Comparison of ENCODE assay signal across 27 cellular contexts in the genomic region with DNA sequence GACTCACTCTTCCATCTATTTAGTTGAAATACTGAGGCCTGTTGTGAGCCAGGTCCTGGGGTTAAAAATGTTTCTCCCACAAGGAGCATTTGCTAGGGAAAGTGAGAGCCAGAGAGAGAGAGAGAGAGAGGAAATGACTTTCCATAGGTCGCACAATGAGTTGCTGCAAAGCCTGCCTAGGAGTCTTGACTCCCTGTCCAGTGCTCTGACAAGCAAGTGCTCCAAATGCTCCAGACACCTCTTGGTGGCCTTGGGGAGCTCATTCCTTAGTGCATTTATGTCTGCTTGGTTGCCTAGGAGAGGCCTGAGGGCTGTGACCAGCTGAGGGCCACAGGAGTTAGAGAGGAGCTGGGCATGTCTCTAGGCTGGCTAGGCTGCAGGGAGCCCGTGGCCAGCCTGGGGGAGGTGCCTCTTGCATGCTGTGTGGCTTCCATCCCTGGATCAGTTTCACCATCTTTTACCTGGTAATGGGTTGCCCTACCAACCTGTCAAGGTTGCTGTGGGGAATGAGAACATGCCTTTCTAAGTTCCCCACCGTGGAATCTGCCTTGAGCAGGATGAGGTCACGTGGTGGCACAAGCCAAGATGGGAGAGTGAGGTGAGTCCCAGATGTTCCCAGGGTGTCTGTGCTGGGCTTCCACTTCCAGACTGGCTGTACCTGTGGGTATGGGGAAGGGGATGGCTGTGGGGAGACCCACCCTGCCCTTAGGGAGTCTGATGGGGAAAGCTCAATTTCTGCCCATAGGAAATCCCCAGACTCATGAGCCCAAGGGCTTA.
"Had no signal": no experiment of that assay in that cellular context is flagged by ENCODE, and none has a peak within 500 bp of the region (broad histone marks: within the 10 kb centered on the region; RNA-seq: fewer than 3 reads in every experiment).

No MANE protein-coding gene starts in this region.

- H3K4me1 ChIP-seq: ascending aorta, gastroesophageal sphincter had no signal

- FAIRE-seq: keratinocyte, urothelium cell line had no signal

- H3K4me3 Mint-ChIP-seq: activated CD4-positive, alpha-beta memory T cell treated with anti-CD3 and anti-CD28 coated beads, Interleukin-2, amount 10 ng/mL, durations not matched to agents 7 days and 5 days; activated CD4-positive, alpha-beta T cell treated with anti-CD3 and anti-CD28 coated beads, Interleukin-2, amount 10 ng/mL, durations not matched to agents 7 days and 5 days; activated naive CD4-positive, alpha-beta T cell treated with anti-CD3 and anti-CD28 coated beads, Interleukin-2, amount 10 ng/mL, durations not matched to agents 7 days and 5 days; activated naive CD8-positive, alpha-beta T cell treated with anti-CD3 and anti-CD28 coated beads, Interleukin-2, amount 10 ng/mL, durations not matched to agents 7 days and 5 days; activated T-cell treated with anti-CD3 and anti-CD28 coated beads, Interleukin-2, amount 50 U/mL, for 24 hours; brain; mesothelial cell of epicardium; naive B cell; T-helper 17 cell; WTC11 had no signal

- ATAC-seq: gastroesophageal sphincter, T-helper 17 cell, WTC11 had no signal

- H3K36me3 Mint-ChIP-seq: activated naive CD4-positive, alpha-beta T cell treated with anti-CD3 and anti-CD28 coated beads, Interleukin-2, amount 10 ng/mL, durations not matched to agents 7 days and 5 days; activated naive CD8-positive, alpha-beta T cell treated with anti-CD3 and anti-CD28 coated beads, Interleukin-2, amount 10 ng/mL, durations not matched to agents 7 days and 5 days; brain; mesothelial cell of epicardium; naive B cell; WTC11 had no signal

- H3K4me1 Mint-ChIP-seq: activated CD4-positive, alpha-beta memory T cell treated with anti-CD3 and anti-CD28 coated beads, Interleukin-2, amount 10 ng/mL, durations not matched to agents 7 days and 5 days; activated CD4-positive, alpha-beta T cell treated with anti-CD3 and anti-CD28 coated beads, Interleukin-2, amount 10 ng/mL, durations not matched to agents 7 days and 5 days; activated naive CD4-positive, alpha-beta T cell treated with anti-CD3 and anti-CD28 coated beads, Interleukin-2, amount 10 ng/mL, durations not matched to agents 7 days and 5 days; activated naive CD8-positive, alpha-beta T cell treated with anti-CD3 and anti-CD28 coated beads, Interleukin-2, amount 10 ng/mL, durations not matched to agents 7 days and 5 days; naive B cell had no signal

- H3K9me3 Mint-ChIP-seq: activated CD4-positive, alpha-beta memory T cell treated with anti-CD3 and anti-CD28 coated beads, Interleukin-2, amount 10 ng/mL, durations not matched to agents 7 days and 5 days; activated CD4-positive, alpha-beta T cell treated with anti-CD3 and anti-CD28 coated beads, Interleukin-2, amount 10 ng/mL, durations not matched to agents 7 days and 5 days; activated naive CD4-positive, alpha-beta T cell treated with anti-CD3 and anti-CD28 coated beads, Interleukin-2, amount 10 ng/mL, durations not matched to agents 7 days and 5 days; activated naive CD8-positive, alpha-beta T cell treated with anti-CD3 and anti-CD28 coated beads, Interleukin-2, amount 10 ng/mL, durations not matched to agents 7 days and 5 days; activated T-cell treated with anti-CD3 and anti-CD28 coated beads, Interleukin-2, amount 50 U/mL, for 24 hours; brain; mesothelial cell of epicardium; WTC11 had no signal

- DNase-seq: activated CD4-positive, alpha-beta memory T cell treated with anti-CD3 and anti-CD28 coated beads, Interleukin-2, amount 10 ng/mL, durations not matched to agents 7 days and 5 days; activated CD4-positive, alpha-beta T cell treated with anti-CD3 and anti-CD28 coated beads for 1 hour; activated CD4-positive, alpha-beta T cell treated with anti-CD3 and anti-CD28 coated beads, Interleukin-2, amount 10 ng/mL, durations not matched to agents 7 days and 5 days; activated CD8-positive, alpha-beta memory T cell treated with anti-CD3 and anti-CD28 coated beads, Interleukin-2, amount 50 U/mL, for 48 hours; activated gamma-delta T cell; activated naive CD4-positive, alpha-beta T cell treated with anti-CD3 and anti-CD28 coated beads, Interleukin-2, amount 10 ng/mL, durations not matched to agents 7 days and 5 days; activated naive CD8-positive, alpha-beta T cell treated with anti-CD3 and anti-CD28 coated beads, Interleukin-2, amount 10 ng/mL, durations not matched to agents 7 days and 5 days; activated T-cell treated with anti-CD3 and anti-CD28 coated beads, Interleukin-2, amount 50 U/mL, for 24 hours; effector memory CD4-positive, alpha-beta T cell; erythroblast; hippocampal formation; naive B cell; nucleus accumbens; right cardiac atrium; stimulated activated CD4-positive, alpha-beta T cell treated with anti-CD3 and anti-CD28 coated beads, Interleukin-2, amount 100 ng/mL, for 48 hours; stimulated activated naive CD4-positive, alpha-beta T cell treated with Interleukin-2 at 50 U/mL for 16 hours; T-helper 17 cell had no signal

- H3K4me3 ChIP-seq: ascending aorta, coronary artery, dorsolateral prefrontal cortex, gastroesophageal sphincter, transverse colon had no signal

- H3K27ac Mint-ChIP-seq: activated CD4-positive, alpha-beta memory T cell treated with anti-CD3 and anti-CD28 coated beads, Interleukin-2, amount 10 ng/mL, durations not matched to agents 7 days and 5 days; activated CD4-positive, alpha-beta T cell treated with anti-CD3 and anti-CD28 coated beads, Interleukin-2, amount 10 ng/mL, durations not matched to agents 7 days and 5 days; activated naive CD8-positive, alpha-beta T cell treated with anti-CD3 and anti-CD28 coated beads, Interleukin-2, amount 10 ng/mL, durations not matched to agents 7 days and 5 days; activated T-cell treated with anti-CD3 and anti-CD28 coated beads, Interleukin-2, amount 50 U/mL, for 24 hours; mesothelial cell of epicardium; T-helper 17 cell; WTC11 had no signal

- H3K27me3 Mint-ChIP-seq: activated CD4-positive, alpha-beta T cell treated with anti-CD3 and anti-CD28 coated beads, Interleukin-2, amount 10 ng/mL, durations not matched to agents 7 days and 5 days; activated T-cell treated with anti-CD3 and anti-CD28 coated beads, Interleukin-2, amount 50 U/mL, for 24 hours; brain had no signal

- H3K9me3 ChIP-seq: ascending aorta, gastroesophageal sphincter, transverse colon had no signal

- H3K27ac ChIP-seq: ascending aorta, coronary artery, dorsolateral prefrontal cortex, gastroesophageal sphincter, transverse colon had no signal

- H3K36me3 ChIP-seq: ascending aorta, gastroesophageal sphincter, transverse colon had no signal

- H3K27me3 ChIP-seq: ascending aorta, gastroesophageal sphincter, transverse colon had no signal
